15 cellular contexts compared by ENCODE assay signal in genomic region chr4:3679071-3679825, GRCh38.
"Had no signal": no experiment of that assay in that cellular context is flagged by ENCODE, and none has a peak within 500 bp of the region (broad histone marks: within the 10 kb centered on the region; RNA-seq: fewer than 3 reads in every experiment).

No MANE protein-coding gene starts in this region.

- H3K4me3 ChIP-seq: mucosa of descending colon, right lobe of liver had no signal

- H3K27me3 ChIP-seq: right lobe of liver had no signal

- H3K27ac ChIP-seq: right lobe of liver had no signal

- H3K9me3 ChIP-seq: mucosa of descending colon, right lobe of liver had no signal

- ATAC-seq: activated naive CD8-positive, alpha-beta T cell treated with anti-CD3 and anti-CD28 coated beads, Interleukin-2, amount 50 U/mL, for 24 hours; left lobe of liver; mucosa of descending colon; naive thymus-derived CD8-positive, alpha-beta T cell; right lobe of liver; stimulated activated effector memory CD8-positive, alpha-beta T cell treated with anti-CD3 and anti-CD28 coated beads, Interleukin-12 subunit alpha, Interleukin-12 subunit beta, amount 100 ng/mL, for 72 hours; T-cell had no signal

- DNase-seq: activated CD4-positive, alpha-beta T cell treated with anti-CD3 and anti-CD28 coated beads, Interleukin-2, amount 50 U/mL, for 48 hours; activated CD4-positive, CD25-positive, alpha-beta regulatory T cell treated with anti-CD3 and anti-CD28 coated beads, Interleukin-2, amount 50 U/mL, for 72 hours; activated naive CD4-positive, alpha-beta T cell treated with anti-CD3 and anti-CD28 coated beads for 36 hours; activated naive CD8-positive, alpha-beta T cell treated with anti-CD3 and anti-CD28 coated beads, Interleukin-2, amount 50 U/mL, for 24 hours; occipital lobe; right lobe of liver; stimulated activated CD4-positive, alpha-beta T cell treated with anti-CD3 and anti-CD28 coated beads, Interleukin-1b, Interleukin-23, amount 100 ng/mL, for 48 hours; T-cell; T-helper 9 cell had no signal

- H3K4me1 ChIP-seq: right lobe of liver had no signal

- H3K4me3 Mint-ChIP-seq: activated naive CD4-positive, alpha-beta T cell treated with anti-CD3 and anti-CD28 coated beads for 36 hours; activated naive CD8-positive, alpha-beta T cell treated with anti-CD3 and anti-CD28 coated beads, Interleukin-2, amount 50 U/mL, for 24 hours; memory B cell; naive thymus-derived CD8-positive, alpha-beta T cell; stimulated activated effector memory CD8-positive, alpha-beta T cell treated with anti-CD3 and anti-CD28 coated beads, Interleukin-12 subunit alpha, Interleukin-12 subunit beta, amount 100 ng/mL, for 72 hours; T-cell had no signal

- H3K36me3 Mint-ChIP-seq: memory B cell; naive thymus-derived CD8-positive, alpha-beta T cell; stimulated activated effector memory CD8-positive, alpha-beta T cell treated with anti-CD3 and anti-CD28 coated beads, Interleukin-12 subunit alpha, Interleukin-12 subunit beta, amount 100 ng/mL, for 72 hours; T-cell had no signal

- H3K9me3 Mint-ChIP-seq: activated naive CD4-positive, alpha-beta T cell treated with anti-CD3 and anti-CD28 coated beads for 36 hours; activated naive CD8-positive, alpha-beta T cell treated with anti-CD3 and anti-CD28 coated beads, Interleukin-2, amount 50 U/mL, for 24 hours; activated T-helper 2 cell treated with anti-CD3 and anti-CD28 coated beads, Interferon-gamma antibody, Interleukin-2, Interleukin-4, amounts not matched to agents 10 μg/mL and 5 μg/mL and 100 μg/mL, durations not matched to agents 14 hours and 24 hours and 36 hours; naive thymus-derived CD8-positive, alpha-beta T cell; stimulated activated effector memory CD8-positive, alpha-beta T cell treated with anti-CD3 and anti-CD28 coated beads, Interleukin-12 subunit alpha, Interleukin-12 subunit beta, amount 100 ng/mL, for 72 hours; T-cell had no signal

- H3K27me3 Mint-ChIP-seq: activated naive CD8-positive, alpha-beta T cell treated with anti-CD3 and anti-CD28 coated beads, Interleukin-2, amount 50 U/mL, for 24 hours had no signal

- H3K27ac Mint-ChIP-seq: activated naive CD4-positive, alpha-beta T cell treated with anti-CD3 and anti-CD28 coated beads for 36 hours; activated naive CD8-positive, alpha-beta T cell treated with anti-CD3 and anti-CD28 coated beads, Interleukin-2, amount 50 U/mL, for 24 hours; activated T-helper 2 cell treated with anti-CD3 and anti-CD28 coated beads, Interferon-gamma antibody, Interleukin-2, Interleukin-4, amounts not matched to agents 10 μg/mL and 5 μg/mL and 100 μg/mL, durations not matched to agents 14 hours and 24 hours and 36 hours; memory B cell; naive thymus-derived CD8-positive, alpha-beta T cell; stimulated activated effector memory CD8-positive, alpha-beta T cell treated with anti-CD3 and anti-CD28 coated beads, Interleukin-12 subunit alpha, Interleukin-12 subunit beta, amount 100 ng/mL, for 72 hours; T-cell had no signal

- H3K4me1 Mint-ChIP-seq: activated naive CD8-positive, alpha-beta T cell treated with anti-CD3 and anti-CD28 coated beads, Interleukin-2, amount 50 U/mL, for 24 hours; memory B cell; naive thymus-derived CD8-positive, alpha-beta T cell; stimulated activated effector memory CD8-positive, alpha-beta T cell treated with anti-CD3 and anti-CD28 coated beads, Interleukin-12 subunit alpha, Interleukin-12 subunit beta, amount 100 ng/mL, for 72 hours; T-cell had no signal

- H3K36me3 ChIP-seq: right lobe of liver had no signal
